In the genomic region with DNA sequence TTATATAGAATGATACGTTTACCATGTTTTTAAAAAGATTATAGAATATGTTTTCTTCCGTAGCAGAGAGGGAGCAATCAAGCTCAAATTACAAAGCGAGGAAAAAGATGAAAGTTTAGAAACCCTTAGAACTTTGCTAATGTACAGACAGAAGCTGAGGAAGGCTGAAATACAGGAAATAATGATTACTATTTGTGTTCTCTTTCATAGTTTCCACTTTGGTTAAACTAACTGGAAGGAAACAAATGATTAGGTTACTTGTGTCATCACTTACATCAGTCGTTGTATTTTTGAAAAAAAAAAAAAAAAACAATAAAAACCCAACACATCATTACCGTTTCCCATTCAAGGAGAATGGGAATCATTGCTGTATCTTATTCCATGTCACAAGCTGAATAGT, we compare ENCODE assay signal across 9 cellular contexts.
A peak's percentile ranks its signal among the peaks of the same experiment; 100 is the strongest.
DNase-seq lines count a peak whose midpoint lies in the region; TF ChIP-seq lines count a peak whose summit lies in the region.
"Had no signal": no experiment of that assay in that cellular context is flagged by ENCODE, and none has a peak within 500 bp of the region (broad histone marks: within the 10 kb centered on the region; RNA-seq: fewer than 3 reads in every experiment).

No MANE protein-coding gene starts in this region.

- H3K4me1 ChIP-seq in subcutaneous abdominal adipose tissue (ENCODE audit: control insufficient read depth in 5 of 5, insufficient read depth in 5 of 5, low read length in 5 of 5), result peaks cover 0 to 15% (median 10%) of the 10 kb centered on the region in 5 donors
- H3K4me1 ChIP-seq in prostate gland (replicated peaks), result no peaks in the 10 kb centered on the region
- H3K4me1 ChIP-seq in Caco-2, result no peaks in the 10 kb centered on the region

- H3K4me3 ChIP-seq in SK-N-MC, result peak overlapping the region; percentile 53
- peak overlapping the region in 2 of 5 donors; percentile 19 to 43 for H3K4me3 ChIP-seq in subcutaneous abdominal adipose tissue (ENCODE audit: low read depth in 1 of 5, low read length in 5 of 5)
- H3K4me3 ChIP-seq in prostate gland, result no peak overlapping the region
- no peak overlapping the region for H3K4me3 ChIP-seq in Caco-2 (ENCODE audit: low read depth, low read length)

- DNase-seq in activated naive CD4-positive, alpha-beta T cell treated with anti-CD3 and anti-CD28 coated beads, Interleukin-2, amount 10 ng/mL, durations not matched to agents 7 days and 5 days, result no peak
- DNase-seq in activated naive CD4-positive, alpha-beta T cell treated with Interleukin-2 at 50 U/mL for 16 hours, result no peak
- DNase-seq in SK-N-MC (ENCODE audit: low read depth, low spot score) (no peak), glomerular endothelial cell (ENCODE audit: extremely low read depth, low read depth, low spot score) (peak; percentile 27), prostate gland (ENCODE audit: low spot score) (no peak), HT-29 (ENCODE audit: low spot score) (no peak), Caco-2 (no peak)
- DNase-seq: left colon had no signal

- POLR2A ChIA-PET in Caco-2 (lab: Charles Lee), result no interaction called here

- H3K9me3 Mint-ChIP-seq in activated naive CD4-positive, alpha-beta T cell treated with anti-CD3 and anti-CD28 coated beads, Interleukin-2, amount 10 ng/mL, durations not matched to agents 7 days and 5 days, result peaks cover 12% of the 10 kb centered on the region
- H3K9me3 Mint-ChIP-seq in Caco-2 (ENCODE audit: unreplicated experiment), result no peaks in the 10 kb centered on the region

- intact Hi-C loops in prostate gland (cut with DNase I) (no loop called here), Caco-2 (cut with micrococcal nuclease; ENCODE audit: unreplicated experiment) (loop anchor here (5.0 kb wide), 1 partner anchor 519 kb away; no protein-coding TSS in a partner anchor)

- peak overlapping the region; percentile 89 for H3K27ac Mint-ChIP-seq in activated naive CD4-positive, alpha-beta T cell treated with anti-CD3 and anti-CD28 coated beads, Interleukin-2, amount 10 ng/mL, durations not matched to agents 7 days and 5 days
- H3K27ac Mint-ChIP-seq in Caco-2 (ENCODE audit: unreplicated experiment), result no peak overlapping the region

- no peak for TF ChIP-seq POLR2A in prostate gland (IDR thresholded peaks at IDR 0.05)

- H3K4me3 Mint-ChIP-seq in activated naive CD4-positive, alpha-beta T cell treated with anti-CD3 and anti-CD28 coated beads, Interleukin-2, amount 10 ng/mL, durations not matched to agents 7 days and 5 days, result peak overlapping the region; percentile 33
- H3K4me3 Mint-ChIP-seq in Caco-2 (ENCODE audit: unreplicated experiment), result no peak overlapping the region

- H3K27me3 ChIP-seq in subcutaneous abdominal adipose tissue (ENCODE audit: control insufficient read depth in 5 of 5, insufficient read depth in 4 of 5, low read length in 5 of 5), result no peaks in the 10 kb centered on the region
- H3K27me3 ChIP-seq in prostate gland (replicated peaks; ENCODE audit: insufficient read depth), result no peaks in the 10 kb centered on the region
- H3K27me3 ChIP-seq in Caco-2 (replicated peaks; ENCODE audit: control insufficient read depth, insufficient read depth, low read length), result no peaks in the 10 kb centered on the region

- CTCF ChIA-PET in activated naive CD4-positive, alpha-beta T cell treated with anti-CD3 and anti-CD28 coated beads, Interleukin-2, amount 10 ng/mL, durations not matched to agents 7 days and 5 days (lab: Charles Lee), result interaction anchor here (1.0 to 1.1 kb wide), 2 partner anchors 8 to 24 kb away, joined by 3 to 4 read pairs; no protein-coding TSS in a partner anchor
- CTCF ChIA-PET in Caco-2 (lab: Charles Lee), result no interaction called here

- TF ChIP-seq CTCF in prostate gland (IDR thresholded peaks at IDR 0.05), result no peak
- no peak for TF ChIP-seq CTCF in Caco-2 (IDR thresholded peaks at IDR 0.05; ENCODE audit: insufficient read depth in 1 of 2, low read depth in 1 of 2, low read length in 1 of 2, severe bottlenecking in 1 of 2, unreplicated experiment in 1 of 2)

- no TSS peak for BruUV-seq in Caco-2 (replicated peaks; lab: Mats Ljungman, UMichigan)

- H3K9ac ChIP-seq in SK-N-MC (ENCODE audit: insufficient read length) (no peak overlapping the region), subcutaneous abdominal adipose tissue (ENCODE audit: low read length in 5 of 5) (no peak overlapping the region)

- H3K27me3 Mint-ChIP-seq in activated naive CD4-positive, alpha-beta T cell treated with anti-CD3 and anti-CD28 coated beads, Interleukin-2, amount 10 ng/mL, durations not matched to agents 7 days and 5 days, result no peaks in the 10 kb centered on the region
- no peaks in the 10 kb centered on the region for H3K27me3 Mint-ChIP-seq in Caco-2 (ENCODE audit: insufficient read depth, unreplicated experiment)

- 60% methylated on average over 5 of the region's 5 CpGs for WGBS in prostate gland

- no peaks in the 10 kb centered on the region for H3K9me3 ChIP-seq in SK-N-MC (ENCODE audit: low read depth, low read length)
- peaks cover 0 to 8% (median 4%) of the 10 kb centered on the region in 5 donors for H3K9me3 ChIP-seq in subcutaneous abdominal adipose tissue (ENCODE audit: control insufficient read depth in 5 of 5, low read length in 5 of 5)
- no peaks in the 10 kb centered on the region for H3K9me3 ChIP-seq in prostate gland
- no peaks in the 10 kb centered on the region for H3K9me3 ChIP-seq in Caco-2

- H3K36me3 ChIP-seq in SK-N-MC (ENCODE audit: insufficient read depth, low read length), result no peaks in the 10 kb centered on the region
- H3K36me3 ChIP-seq in subcutaneous abdominal adipose tissue (ENCODE audit: control insufficient read depth in 5 of 5, insufficient read depth in 5 of 5, low read length in 5 of 5), result no peaks in the 10 kb centered on the region
- no peaks in the 10 kb centered on the region for H3K36me3 ChIP-seq in prostate gland
- H3K36me3 ChIP-seq in Caco-2 (ENCODE audit: control insufficient read depth, insufficient read depth, low read length), result no peaks in the 10 kb centered on the region; the same call in 1 of the 2 replicates

- peaks cover 23% of the 10 kb centered on the region for H3K36me3 Mint-ChIP-seq in activated naive CD4-positive, alpha-beta T cell treated with anti-CD3 and anti-CD28 coated beads, Interleukin-2, amount 10 ng/mL, durations not matched to agents 7 days and 5 days
- H3K36me3 Mint-ChIP-seq in Caco-2 (ENCODE audit: insufficient read depth, unreplicated experiment), result no peaks in the 10 kb centered on the region

- H3K4me1 Mint-ChIP-seq in activated naive CD4-positive, alpha-beta T cell treated with anti-CD3 and anti-CD28 coated beads, Interleukin-2, amount 10 ng/mL, durations not matched to agents 7 days and 5 days, result peaks cover 53% of the 10 kb centered on the region
- H3K4me1 Mint-ChIP-seq in Caco-2 (ENCODE audit: low read depth, unreplicated experiment), result no peaks in the 10 kb centered on the region

- no peak overlapping the region for H3K27ac ChIP-seq in SK-N-MC
- peak overlapping the region; percentile 7 for H3K27ac ChIP-seq in subcutaneous abdominal adipose tissue (ENCODE audit: low read depth, low read length)
- no peak overlapping the region for H3K27ac ChIP-seq in prostate gland
